28 cellular contexts compared by ENCODE assay signal in genomic region chr6:64750910-64751309, GRCh38.
"Had no signal": no experiment of that assay in that cellular context is flagged by ENCODE, and none has a peak within 500 bp of the region (broad histone marks: within the 10 kb centered on the region; RNA-seq: fewer than 3 reads in every experiment).

No MANE protein-coding gene starts in this region.

- H3K4me1 ChIP-seq: adrenal gland, body of pancreas, gastrocnemius medialis, stomach, thyroid gland, upper lobe of left lung, vagina had no signal

- H3K27me3 Mint-ChIP-seq: activated naive CD8-positive, alpha-beta T cell treated with anti-CD3 and anti-CD28 coated beads for 36 hours; effector memory CD8-positive, alpha-beta T cell; naive thymus-derived CD8-positive, alpha-beta T cell; stimulated activated naive B cell treated with anti-CD40 and anti-IgM and Interleukin-4, amounts not matched to agents 10 μg/mL and 1 μg/mL and 100 μg/mL, for 72 hours had no signal

- H3K4me1 Mint-ChIP-seq: activated naive CD8-positive, alpha-beta T cell treated with anti-CD3 and anti-CD28 coated beads for 36 hours; naive thymus-derived CD8-positive, alpha-beta T cell; neural crest cell; stimulated activated naive B cell treated with anti-CD40 and anti-IgM and Interleukin-4, amounts not matched to agents 10 μg/mL and 1 μg/mL and 100 μg/mL, for 72 hours had no signal

- H3K27ac ChIP-seq: adrenal gland, body of pancreas, coronary artery, dorsolateral prefrontal cortex, gastrocnemius medialis, hepatocyte, stomach, thyroid gland, upper lobe of left lung, vagina, VCaP had no signal

- H3K36me3 Mint-ChIP-seq: activated naive CD8-positive, alpha-beta T cell treated with anti-CD3 and anti-CD28 coated beads for 36 hours; naive thymus-derived CD8-positive, alpha-beta T cell; stimulated activated naive B cell treated with anti-CD40 and anti-IgM and Interleukin-4, amounts not matched to agents 10 μg/mL and 1 μg/mL and 100 μg/mL, for 72 hours had no signal

- H3K9me3 ChIP-seq: adrenal gland, body of pancreas, gastrocnemius medialis, stomach, thyroid gland, upper lobe of left lung, vagina had no signal

- H3K4me2 ChIP-seq: hepatocyte had no signal

- H3K27ac Mint-ChIP-seq: activated naive CD4-positive, alpha-beta T cell treated with anti-CD3 and anti-CD28 coated beads for 36 hours; activated naive CD8-positive, alpha-beta T cell treated with anti-CD3 and anti-CD28 coated beads for 36 hours; effector memory CD8-positive, alpha-beta T cell; naive thymus-derived CD8-positive, alpha-beta T cell; stimulated activated naive B cell treated with anti-CD40 and anti-IgM and Interleukin-4, amounts not matched to agents 10 μg/mL and 1 μg/mL and 100 μg/mL, for 72 hours had no signal

- H3K4me3 ChIP-seq: adrenal gland, body of pancreas, coronary artery, dorsolateral prefrontal cortex, gastrocnemius medialis, hepatocyte, stomach, thyroid gland, upper lobe of left lung, vagina had no signal

- H3K4me3 Mint-ChIP-seq: activated naive CD4-positive, alpha-beta T cell treated with anti-CD3 and anti-CD28 coated beads for 36 hours; activated naive CD8-positive, alpha-beta T cell treated with anti-CD3 and anti-CD28 coated beads for 36 hours; effector memory CD8-positive, alpha-beta T cell; naive thymus-derived CD8-positive, alpha-beta T cell; neural crest cell; stimulated activated naive B cell treated with anti-CD40 and anti-IgM and Interleukin-4, amounts not matched to agents 10 μg/mL and 1 μg/mL and 100 μg/mL, for 72 hours had no signal

- H2AFZ ChIP-seq: hepatocyte had no signal

- DNase-seq: activated CD4-positive, alpha-beta T cell treated with anti-CD3 and anti-CD28 coated beads for 4 hours; activated CD4-positive, alpha-beta T cell treated with anti-CD3 and anti-CD28 coated beads, Interleukin-2, amount 50 U/mL, for 4 hours; activated effector memory CD4-positive, alpha-beta T cell treated with Interleukin-2 at 50 U/mL for 16 hours; activated naive CD4-positive, alpha-beta T cell treated with anti-CD3 and anti-CD28 coated beads for 36 hours; activated naive CD8-positive, alpha-beta T cell treated with anti-CD3 and anti-CD28 coated beads for 36 hours; adrenal gland; aorta; body of pancreas; dorsolateral prefrontal cortex; effector memory CD8-positive, alpha-beta T cell; gastrocnemius medialis; islet precursor cell; left cardiac atrium; left ventricle myocardium superior; naive thymus-derived CD8-positive, alpha-beta T cell; occipital lobe; right cardiac atrium; stimulated activated CD4-positive, alpha-beta T cell treated with anti-CD3 and anti-CD28 coated beads, Interleukin-15, amount 100 ng/mL, for 24 hours; stimulated activated CD4-positive, alpha-beta T cell treated with anti-CD3 and anti-CD28 coated beads, Interleukin-2, amount 100 ng/mL, for 24 hours; stimulated activated naive B cell treated with anti-CD40 and anti-IgM and Interleukin-4, amounts not matched to agents 10 μg/mL and 1 μg/mL and 100 μg/mL, for 72 hours; stomach; thyroid gland; upper lobe of left lung had no signal

- H3K9me3 Mint-ChIP-seq: neural crest cell had no signal

- H3K36me3 ChIP-seq: adrenal gland, gastrocnemius medialis, stomach, thyroid gland, upper lobe of left lung, vagina had no signal

- H3K27me3 ChIP-seq: adrenal gland, body of pancreas, dorsolateral prefrontal cortex, gastrocnemius medialis, hepatocyte, stomach, thyroid gland, upper lobe of left lung, vagina had no signal
